ENCODE assay signal across 22 cellular contexts in genomic region chr6:78460711-78461110, GRCh38.
DNase-seq lines count a peak whose midpoint lies in the region; ATAC-seq, FAIRE-seq and TF ChIP-seq lines count a peak whose summit lies in the region.
"Had no signal": no experiment of that assay in that cellular context is flagged by ENCODE, and none has a peak within 500 bp of the region (broad histone marks: within the 10 kb centered on the region; RNA-seq: fewer than 3 reads in every experiment).

No MANE protein-coding gene starts in this region.

- CTCF ChIA-PET in activated CD8-positive, alpha-beta T cell treated with anti-CD3 and anti-CD28 coated beads for 36 hours (lab: Charles Lee), result no interaction called here

- no peaks in the 10 kb centered on the region for H3K4me1 Mint-ChIP-seq in activated CD8-positive, alpha-beta T cell treated with anti-CD3 and anti-CD28 coated beads for 36 hours (ENCODE audit: low read depth)
- H3K4me1 Mint-ChIP-seq in endothelial cell (ENCODE audit: unreplicated experiment), result no peaks in the 10 kb centered on the region
- H3K4me1 Mint-ChIP-seq: B cell, GM23338, IgD-negative memory B cell had no signal

- H3K27me3 ChIP-seq in bronchial epithelial cell (ENCODE audit: control insufficient read depth, insufficient read depth, low read length), result no peaks in the 10 kb centered on the region

- no peak overlapping the region for H3K4me3 Mint-ChIP-seq in activated CD8-positive, alpha-beta T cell treated with anti-CD3 and anti-CD28 coated beads for 36 hours
- H3K4me3 Mint-ChIP-seq in endothelial cell (ENCODE audit: unreplicated experiment), result no peak overlapping the region
- H3K4me3 Mint-ChIP-seq: B cell; CD8-positive, alpha-beta T cell; GM23338; IgD-negative memory B cell had no signal

- POLR2A ChIA-PET in activated CD8-positive, alpha-beta T cell treated with anti-CD3 and anti-CD28 coated beads for 36 hours (lab: Charles Lee), result no interaction called here

- no peak overlapping the region for H3K27ac ChIP-seq in caudate nucleus (ENCODE audit: low read depth, low read length)
- H3K27ac ChIP-seq: 22Rv1, C4-2B, HL-60, KMS-11 had no signal

- FAIRE-seq in bronchial epithelial cell (lab: Jason Lieb, UNC), result no peak
- FAIRE-seq: GM18507 had no signal

- no peak overlapping the region for H3K4me3 ChIP-seq in bronchial epithelial cell (ENCODE audit: low read depth, low read length)
- H3K4me3 ChIP-seq: GM23338, HAP-1 had no signal

- no peak for ATAC-seq in activated CD8-positive, alpha-beta T cell treated with anti-CD3 and anti-CD28 coated beads for 36 hours
- ATAC-seq: CD8-positive, alpha-beta T cell; GM23338 had no signal

- intact Hi-C loops in activated CD8-positive, alpha-beta T cell treated with anti-CD3 and anti-CD28 coated beads for 36 hours (cut with micrococcal nuclease), result no loop called here

- no peaks in the 10 kb centered on the region for H3K36me3 Mint-ChIP-seq in activated CD8-positive, alpha-beta T cell treated with anti-CD3 and anti-CD28 coated beads for 36 hours (ENCODE audit: low read depth)
- H3K36me3 Mint-ChIP-seq in endothelial cell (ENCODE audit: low read depth, unreplicated experiment), result no peaks in the 10 kb centered on the region
- H3K36me3 Mint-ChIP-seq: CD8-positive, alpha-beta T cell; IgD-negative memory B cell had no signal

- no peaks in the 10 kb centered on the region for H3K36me3 ChIP-seq in bronchial epithelial cell (ENCODE audit: control insufficient read depth, insufficient read depth, low read length)
- H3K36me3 ChIP-seq: HAP-1 had no signal

- no peaks in the 10 kb centered on the region for H3K27me3 Mint-ChIP-seq in activated CD8-positive, alpha-beta T cell treated with anti-CD3 and anti-CD28 coated beads for 36 hours
- H3K27me3 Mint-ChIP-seq in endothelial cell (ENCODE audit: unreplicated experiment), result peaks cover 4% of the 10 kb centered on the region
- H3K27me3 Mint-ChIP-seq: B cell, IgD-negative memory B cell had no signal

- H3K9me3 Mint-ChIP-seq in activated CD8-positive, alpha-beta T cell treated with anti-CD3 and anti-CD28 coated beads for 36 hours, result peaks cover 6% of the 10 kb centered on the region
- H3K9me3 Mint-ChIP-seq in endothelial cell (ENCODE audit: unreplicated experiment), result no peaks in the 10 kb centered on the region

- no peak overlapping the region for H3K27ac Mint-ChIP-seq in activated CD8-positive, alpha-beta T cell treated with anti-CD3 and anti-CD28 coated beads for 36 hours
- no peak overlapping the region for H3K27ac Mint-ChIP-seq in endothelial cell (ENCODE audit: unreplicated experiment)
- H3K27ac Mint-ChIP-seq: B cell; CD8-positive, alpha-beta T cell; GM23338; IgD-negative memory B cell had no signal

- DNase-seq in DMS153 (lab: John Stamatoyannopoulos, UW) (peak; percentile 10), DMS153 treated with DMSO at 0.1 percent for 48 hours (lab: John Stamatoyannopoulos, UW; ENCODE audit: unreplicated experiment) (no peak), bronchial epithelial cell (ENCODE audit: low read depth) (peak; percentile 74), foreskin melanocyte (peak; percentile 60), endothelial cell (ENCODE audit: low spot score) (no peak), caudate nucleus (lab: John Stamatoyannopoulos, UW) (no peak)
- DNase-seq in activated CD8-positive, alpha-beta T cell treated with anti-CD3 and anti-CD28 coated beads for 36 hours, result no peak
- DNase-seq: CD8-positive, alpha-beta T cell; MM.1S; NCI-H2029 treated with DMSO at 0.1 percent for 48 hours; NCI-H446 treated with DMSO at 0.1 percent for 48 hours; RPMI8226; SHP77 had no signal

- TF ChIP-seq CTCF in bronchial epithelial cell (IDR thresholded peaks at IDR 0.05; ENCODE audit: insufficient read depth, low read length, severe bottlenecking) (no peak), endothelial cell (IDR thresholded peaks at IDR 0.05; ENCODE audit: unreplicated experiment) (no peak)
- TF ChIP-seq CTCF in activated CD8-positive, alpha-beta T cell treated with anti-CD3 and anti-CD28 coated beads for 36 hours (IDR thresholded peaks at IDR 0.05), result no peak

Comparison
In these comparisons a context has a peak if more than half of its experiments do, and no peak if none do; other contexts are left out.
1. DNase-seq: peak in DMS153 (single experiment), bronchial epithelial cell (single experiment) and foreskin melanocyte (single experiment); none in DMS153 treated with DMSO at 0.1 percent for 48 hours (single experiment), activated CD8-positive, alpha-beta T cell treated with anti-CD3 and anti-CD28 coated beads for 36 hours (single experiment), endothelial cell (single experiment) and caudate nucleus (0 of 61).